16 cellular contexts compared by ENCODE assay signal in genomic region chr7:106419455-106420182, GRCh38.
A peak's percentile ranks its signal among the peaks of the same experiment; 100 is the strongest.
DNase-seq lines count a peak whose midpoint lies in the region; ATAC-seq, FAIRE-seq and TF ChIP-seq lines count a peak whose summit lies in the region.
"Had no signal": no experiment of that assay in that cellular context is flagged by ENCODE, and none has a peak within 500 bp of the region (broad histone marks: within the 10 kb centered on the region; RNA-seq: fewer than 3 reads in every experiment).

No MANE protein-coding gene starts in this region.

- POLR2A ChIA-PET in A549 (lab: Yijun Ruan, JAX), result interaction anchor here (0.8 kb wide), 1 partner anchor 135 kb away, joined by 3 read pairs; the partner anchor contains the start of gene NAMPT

- H3K4me1 ChIP-seq in A549, result peaks cover 33% of the 10 kb centered on the region

- TF ChIP-seq POLR2A in A549 (IDR thresholded peaks at IDR 0.05; ENCODE audit: low read length), result no peak

- H3K4me3 ChIP-seq in A549, result no peak overlapping the region
- H3K4me3 ChIP-seq: colonic mucosa had no signal

- no peak for TF ChIP-seq RAD21 in A549 (conservative IDR thresholded peaks at IDR 0.05 in 1 of 2, IDR thresholded peaks at IDR 0.05 in 1 of 2)

- H3K4me2 ChIP-seq in A549, result no peak overlapping the region

- H3K9me3 Mint-ChIP-seq in activated naive CD4-positive, alpha-beta T cell treated with anti-CD3 and anti-CD28 coated beads, Interleukin-2, amount 50 U/mL, for 72 hours, result peaks cover 13 to 30% of the 10 kb centered on the region in 2 donors
- H3K9me3 Mint-ChIP-seq: type B pancreatic cell had no signal

- no peak for FAIRE-seq in A549 (lab: Jason Lieb, UNC)
- FAIRE-seq: GM18507 had no signal

- peaks cover 15% of the 10 kb centered on the region for H3K9me3 ChIP-seq in A549
- H3K9me3 ChIP-seq: colonic mucosa had no signal

- CTCF ChIA-PET in A549 (lab: Yijun Ruan, JAX), result no interaction called here

- peaks cover 10 to 53% of the 10 kb centered on the region in 2 donors for H3K36me3 Mint-ChIP-seq in activated naive CD4-positive, alpha-beta T cell treated with anti-CD3 and anti-CD28 coated beads, Interleukin-2, amount 50 U/mL, for 72 hours
- H3K36me3 Mint-ChIP-seq: CD8-positive, alpha-beta memory T cell had no signal

- DNase-seq in NCI-H510A treated with DMSO at 0.1 percent for 48 hours (lab: John Stamatoyannopoulos, UW) (peak; percentile 6), NCI-H510A (lab: John Stamatoyannopoulos, UW) (no peak), A549 (ENCODE audit: low read depth in 1 of 2, low spot score in 1 of 2) (no peak), iris pigment epithelial cell (ENCODE audit: low read depth) (peak; percentile 27), posterior cingulate gyrus (no peak), NOMO-1 treated with DMSO at 0.1 percent for 48 hours (lab: John Stamatoyannopoulos, UW; ENCODE audit: unreplicated experiment) (no peak)
- no peak for DNase-seq in activated naive CD4-positive, alpha-beta T cell treated with anti-CD3 and anti-CD28 coated beads, Interleukin-2, amount 50 U/mL, for 72 hours (ENCODE audit: low spot score in 2 of 2)
- DNase-seq: amygdala; CD8-positive, alpha-beta memory T cell; colonic mucosa; GDM1; SHP77 treated with DMSO at 0.1 percent for 48 hours; T-helper 9 cell had no signal

- ATAC-seq in A549, result no peak
- peak; percentile 80 to 82 for ATAC-seq in activated naive CD4-positive, alpha-beta T cell treated with anti-CD3 and anti-CD28 coated beads, Interleukin-2, amount 50 U/mL, for 72 hours
- no peak for ATAC-seq in HG02763 (IDR thresholded peaks at IDR 0.05; ENCODE audit: unreplicated experiment)

- peak overlapping the region; percentile 57 to 90; a peak in 5 of 6 replicates for H3K27ac ChIP-seq in A549

- 85% methylated on average over 9 of the region's 9 CpGs for WGBS in A549 (ENCODE audit: missing lambda C conversion rate)

- H3K27ac Mint-ChIP-seq in activated naive CD4-positive, alpha-beta T cell treated with anti-CD3 and anti-CD28 coated beads, Interleukin-2, amount 50 U/mL, for 72 hours, result peak overlapping the region in 1 of 2 donors; percentile 80
- H3K27ac Mint-ChIP-seq: CD8-positive, alpha-beta memory T cell had no signal

- no peak for TF ChIP-seq EP300 in A549 (IDR thresholded peaks at IDR 0.05)

- intact Hi-C loops in posterior cingulate gyrus (cut with DNase I), result no loop called here

- TF ChIP-seq CTCF in A549 (IDR thresholded peaks at IDR 0.05), result no peak

TF ChIP-seq in A549, 52 proteins besides CTCF, POLR2A, EP300 and RAD21:
- TF ChIP-seq POLR2AphosphoS2 (conservative IDR thresholded peaks at IDR 0.05; ENCODE audit: low read length), result no peak
- TF ChIP-seq HOXB13 (CRISPR knock-in tag; IDR thresholded peaks at IDR 0.05; ENCODE audit: low read depth), result no peak
- peak in 1 of 2 experiments; percentile 13; a peak in 1 of 4 replicates for TF ChIP-seq CEBPB (IDR thresholded peaks at IDR 0.05)
- TF ChIP-seq RARB (CRISPR knock-in tag; IDR thresholded peaks at IDR 0.05), result no peak

Comparison
In these comparisons a context has a peak if more than half of its experiments do, and no peak if none do; other contexts are left out.
1. DNase-seq: peak in NCI-H510A treated with DMSO at 0.1 percent for 48 hours (single experiment) and iris pigment epithelial cell (single experiment); none in NCI-H510A (single experiment), A549 (0 of 2), activated naive CD4-positive, alpha-beta T cell treated with anti-CD3 and anti-CD28 coated beads, Interleukin-2, amount 50 U/mL, for 72 hours (0 of 2), posterior cingulate gyrus (0 of 10) and NOMO-1 treated with DMSO at 0.1 percent for 48 hours (single experiment).
2. ATAC-seq: peak in activated naive CD4-positive, alpha-beta T cell treated with anti-CD3 and anti-CD28 coated beads, Interleukin-2, amount 50 U/mL, for 72 hours (2 of 2); none in A549 (0 of 2) and HG02763 (single experiment).